22 cellular contexts compared by ENCODE assay signal in genomic region chr4:145436793-145437192, GRCh38. TPM values are rescaled to one million over a fixed set of nuclear protein-coding genes. Genes with fewer than 3 reads are reported as not detected.
"Had no signal": no experiment of that assay in that cellular context is flagged by ENCODE, and none has a peak within 500 bp of the region (broad histone marks: within the 10 kb centered on the region; RNA-seq: fewer than 3 reads in every experiment).

No MANE protein-coding gene starts in this region.

- H3K27me3 ChIP-seq: ascending aorta, brain microvascular endothelial cell, esophagus muscularis mucosa, gastrocnemius medialis, left lung, spleen had no signal

- H3K4me1 ChIP-seq: adrenal gland, ascending aorta, esophagus muscularis mucosa, left lung, spleen had no signal

- H3K27ac ChIP-seq: adrenal gland, ascending aorta, brain microvascular endothelial cell, esophagus muscularis mucosa, gastrocnemius medialis, left lung, spleen had no signal

- H3K36me3 ChIP-seq: adrenal gland, ascending aorta, brain microvascular endothelial cell, esophagus muscularis mucosa, gastrocnemius medialis, left lung, spleen had no signal

- DNase-seq: activated B cell treated with CpG ODN at 0.5 μM for 24 hours; activated CD4-positive, alpha-beta T cell treated with anti-CD3 and anti-CD28 coated beads for 36 hours; activated CD4-positive, alpha-beta T cell treated with anti-CD3 and anti-CD28 coated beads, Interleukin-2, amount 50 U/mL, for 48 hours; activated CD8-positive, alpha-beta memory T cell treated with anti-CD3 and anti-CD28 coated beads, Interleukin-2, amount 50 U/mL, for 48 hours; activated naive CD4-positive, alpha-beta T cell; activated T-cell treated with anti-CD3 and anti-CD28 coated beads, Interleukin-2, amount 50 U/mL, for 4 hours; adrenal gland; brain microvascular endothelial cell; caudate nucleus; effector memory CD8-positive, alpha-beta T cell; gastrocnemius medialis; kidney; left lung; midbrain; natural killer cell; retina; spleen; stimulated activated CD4-positive, alpha-beta T cell treated with anti-CD3 and anti-CD28 coated beads, Interleukin-4, amount 100 ng/mL, for 1 hour; stimulated activated naive CD4-positive, alpha-beta T cell treated with Interleukin-2 at 50 U/mL for 16 hours; T-helper 9 cell had no signal

- ATAC-seq: activated CD4-positive, alpha-beta T cell treated with anti-CD3 and anti-CD28 coated beads for 36 hours; activated T-cell treated with anti-CD3 and anti-CD28 coated beads, Interleukin-2, amount 50 U/mL, for 4 hours; effector memory CD8-positive, alpha-beta T cell; gastrocnemius medialis; left lung; natural killer cell had no signal

- H3K9me3 ChIP-seq: adrenal gland, ascending aorta, gastrocnemius medialis, left lung had no signal

- H3K4me3 ChIP-seq: adrenal gland, ascending aorta, esophagus muscularis mucosa, gastrocnemius medialis, left lung, spleen had no signal

RNA-seq across cellular contexts. Expression of gene SMAD1, which starts 44.9 kb away (rescaled TPM):
- total RNA-seq: activated B cell treated with CpG ODN at 0.5 μM for 24 hours had no signal
